In the genomic region with DNA sequence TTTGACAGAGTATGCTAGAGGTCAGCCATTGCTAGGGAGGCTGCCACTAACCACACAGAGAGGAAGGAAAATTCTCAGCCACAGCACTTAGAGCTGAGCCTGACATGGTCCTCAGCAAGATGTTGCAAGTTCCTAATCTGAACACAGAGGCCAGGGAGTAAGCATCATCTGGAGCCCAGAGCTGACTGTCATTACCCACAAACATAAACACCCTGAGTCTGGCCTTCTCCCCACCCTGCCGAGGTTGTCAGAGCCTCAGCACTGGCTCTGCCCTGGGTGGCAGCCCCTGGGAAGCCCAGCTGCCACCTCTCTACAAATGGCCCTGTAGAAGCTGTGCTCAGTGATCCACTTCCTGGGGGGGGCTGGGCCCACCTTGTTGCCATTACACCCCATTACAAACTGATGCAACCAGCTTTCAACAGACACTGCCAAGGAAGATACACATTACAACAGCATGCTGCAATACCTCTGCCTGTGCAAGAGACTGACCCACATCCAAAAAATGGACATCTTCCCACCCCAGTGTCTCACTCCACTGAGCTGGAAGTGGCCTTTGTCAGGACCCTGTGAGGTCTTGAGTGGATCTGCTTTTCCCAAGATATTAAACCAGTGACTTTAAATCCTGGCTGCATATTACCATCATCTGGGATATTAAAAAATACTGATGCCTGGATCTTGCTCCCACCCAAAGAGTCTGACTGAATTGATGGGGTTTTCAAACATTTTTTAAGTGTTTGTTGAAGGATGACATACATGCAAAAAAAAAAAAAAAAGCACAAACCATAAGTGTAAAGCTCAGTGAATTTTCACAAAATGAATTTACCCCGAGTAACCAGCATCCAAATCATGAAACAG, we compare ENCODE assay signal across 8 cellular contexts. TPM values are rescaled to one million over a fixed set of nuclear protein-coding genes. Genes with fewer than 3 reads are reported as not detected.
DNase-seq lines count a peak whose midpoint lies in the region; ATAC-seq and TF ChIP-seq lines count a peak whose summit lies in the region.

No MANE protein-coding gene starts in this region.

- H3K4me3 ChIP-seq in Peyer's patch (no peak overlapping the region), colonic mucosa (no peak overlapping the region), neutrophil (ENCODE audit: low read depth in 1 of 2, low read length in 1 of 2) (peak overlapping the region; percentile 54 to 60)

- H3K9me3 ChIP-seq in Peyer's patch (no peaks in the 10 kb centered on the region), colonic mucosa (no peaks in the 10 kb centered on the region), neutrophil (no peaks in the 10 kb centered on the region)

- H3K9ac ChIP-seq in colonic mucosa (ENCODE audit: low read depth in 2 of 2, low read length in 2 of 2), result peak overlapping the region in 1 of 2 donors; percentile 39

- DNase-seq in activated T-cell treated with anti-CD3 and anti-CD28 coated beads, Interleukin-2, amount 50 U/mL, for 4 hours, result no peak
- DNase-seq in activated T-cell treated with anti-CD3 and anti-CD28 coated beads, Interleukin-2, amount 50 U/mL, for 1 hour, result no peak
- DNase-seq in Peyer's patch, result peak; percentile 40 to 77 (median 67)
- no peak for DNase-seq in colonic mucosa
- no peak for DNase-seq in NCI-H510A treated with DMSO at 0.1 percent for 48 hours (lab: John Stamatoyannopoulos, UW)
- DNase-seq in GM20000 (ENCODE audit: low spot score), result no peak

- no peaks in the 10 kb centered on the region for H3K27me3 Mint-ChIP-seq in activated T-cell treated with anti-CD3 and anti-CD28 coated beads, Interleukin-2, amount 50 U/mL, for 4 hours (ENCODE audit: low read depth)

- H3K4me3 Mint-ChIP-seq in activated T-cell treated with anti-CD3 and anti-CD28 coated beads, Interleukin-2, amount 50 U/mL, for 4 hours, result no peak overlapping the region

- peaks cover 26% of the 10 kb centered on the region for H3K36me3 Mint-ChIP-seq in activated T-cell treated with anti-CD3 and anti-CD28 coated beads, Interleukin-2, amount 50 U/mL, for 4 hours (ENCODE audit: insufficient read depth)

- H3K27me3 ChIP-seq in Peyer's patch (no peaks in the 10 kb centered on the region), colonic mucosa (no peaks in the 10 kb centered on the region), neutrophil (no peaks in the 10 kb centered on the region)

- H3K9me3 Mint-ChIP-seq in activated T-cell treated with anti-CD3 and anti-CD28 coated beads, Interleukin-2, amount 50 U/mL, for 4 hours, result no peaks in the 10 kb centered on the region

- peaks cover 20 to 91% (median 51%) of the 10 kb centered on the region in 4 donors for H3K4me1 ChIP-seq in Peyer's patch
- peaks cover 37% of the 10 kb centered on the region for H3K4me1 ChIP-seq in colonic mucosa
- peaks cover 100% of the 10 kb centered on the region in 2 experiments for H3K4me1 ChIP-seq in neutrophil (ENCODE audit: control insufficient read depth in 1 of 2, insufficient read depth in 1 of 2, low read depth in 1 of 2, low read length in 1 of 2)

- TF ChIP-seq POLR2A in Peyer's patch (IDR thresholded peaks at IDR 0.05), result no peak

- peaks cover 92% of the 10 kb centered on the region for H3K4me1 Mint-ChIP-seq in activated T-cell treated with anti-CD3 and anti-CD28 coated beads, Interleukin-2, amount 50 U/mL, for 4 hours (ENCODE audit: low read depth)

- TF ChIP-seq CTCF in Peyer's patch (IDR thresholded peaks at IDR 0.05) (no peak), colonic mucosa (IDR thresholded peaks at IDR 0.05) (no peak), neutrophil (IDR thresholded peaks at IDR 0.05) (peak; percentile 36), GM20000 (IDR thresholded peaks at IDR 0.05; ENCODE audit: extremely low read depth, missing control alignments) (no peak)

- H3K36me3 ChIP-seq in Peyer's patch (peaks cover 0 to 3% (median 0%) of the 10 kb centered on the region in 3 donors), colonic mucosa (no peaks in the 10 kb centered on the region), neutrophil (no peaks in the 10 kb centered on the region)

- intact Hi-C loops in colonic mucosa (cut with DNase I), result no loop called here

- peak; percentile 9 to 29 for ATAC-seq in activated T-cell treated with anti-CD3 and anti-CD28 coated beads, Interleukin-2, amount 50 U/mL, for 4 hours
- ATAC-seq in HG03469 (IDR thresholded peaks at IDR 0.05; ENCODE audit: unreplicated experiment), result no peak

- H3K27ac ChIP-seq in Peyer's patch (peak overlapping the region; percentile 87 to 92 (median 90)), colonic mucosa (peak overlapping the region; percentile 90), neutrophil (peak overlapping the region; percentile 100)

RNA-seq across cellular contexts. Expression of a gene that starts 33.0 kb away (rescaled TPM):
- 100 to 1,000 TPM; 342 to 390 (median 377) TPM for total RNA-seq in activated T-cell treated with anti-CD3 and anti-CD28 coated beads, Interleukin-2, amount 50 U/mL, for 4 hours
- total RNA-seq in Peyer's patch (100 to 1,000 TPM in 3 of 4 donors, 10 to 100 TPM in 1; 92.7 to 152 (median 122) TPM), colonic mucosa (10 to 100 TPM; 59.7 to 87.8 TPM)

Comparison
In these comparisons a context has a peak if more than half of its experiments do, and no peak if none do; other contexts are left out.
1. DNase-seq: peak in Peyer's patch (3 of 3); none in activated T-cell treated with anti-CD3 and anti-CD28 coated beads, Interleukin-2, amount 50 U/mL, for 4 hours (single experiment), activated T-cell treated with anti-CD3 and anti-CD28 coated beads, Interleukin-2, amount 50 U/mL, for 1 hour (single experiment), colonic mucosa (single experiment), NCI-H510A treated with DMSO at 0.1 percent for 48 hours (single experiment) and GM20000 (single experiment).
2. H3K4me3 ChIP-seq: peak in neutrophil (2 of 2); none in Peyer's patch (0 of 4) and colonic mucosa (single experiment).
3. Peak in every context shown above with its lines, with median percentiles within 50 percentile points of each other: H3K27ac ChIP-seq.